22 cellular contexts compared by ENCODE assay signal in the genomic region with DNA sequence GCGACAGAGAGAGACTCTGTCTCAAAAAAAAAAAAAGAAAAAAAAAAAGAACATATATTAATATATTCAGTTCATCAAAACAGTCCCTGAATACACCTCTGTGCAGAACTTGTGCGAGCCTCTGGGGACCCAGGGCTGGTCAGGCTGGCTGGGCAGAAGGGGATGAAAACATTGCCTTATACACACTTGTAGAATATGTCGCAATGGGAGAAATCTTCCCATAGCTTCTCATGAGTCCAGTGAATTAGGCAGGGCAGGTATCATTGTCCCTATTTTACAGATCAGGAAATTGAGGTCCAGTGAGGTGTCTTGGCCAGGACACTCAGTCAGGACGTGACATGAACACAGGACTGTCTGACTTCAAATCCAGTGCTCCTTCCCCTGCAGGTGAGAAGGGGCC. TPM values are rescaled to one million over a fixed set of nuclear protein-coding genes. Genes with fewer than 3 reads are reported as not detected.
DNase-seq lines count a peak whose midpoint lies in the region; ATAC-seq, FAIRE-seq and TF ChIP-seq lines count a peak whose summit lies in the region.
"Had no signal": no experiment of that assay in that cellular context is flagged by ENCODE, and none has a peak within 500 bp of the region (broad histone marks: within the 10 kb centered on the region; RNA-seq: fewer than 3 reads in every experiment).

No MANE protein-coding gene starts in this region.

- no peak overlapping the region for H4K91ac ChIP-seq in IMR-90 (ENCODE audit: insufficient read depth, low read depth, low read length)
- H4K91ac ChIP-seq in H1 (replicated peaks; ENCODE audit: insufficient read length, low read length) = no peak overlapping the region

- no peak overlapping the region for H2BK12ac ChIP-seq in H1 (ENCODE audit: low read depth, low read length)

- H4K5ac ChIP-seq in IMR-90 (ENCODE audit: low read depth, low read length) (no peak overlapping the region), H1 (ENCODE audit: insufficient read length, low read depth, low read length) (no peak overlapping the region)

- H2AFZ ChIP-seq in HepG2 (ENCODE audit: low read length) (no peak overlapping the region), IMR-90 (replicated peaks; ENCODE audit: low read length, poor library complexity) (no peak overlapping the region), H1 (ENCODE audit: low read length) (no peak overlapping the region), osteoblast (ENCODE audit: low read length) (no peak overlapping the region)

- H4K8ac ChIP-seq in IMR-90 (ENCODE audit: low read depth in 2 of 2, low read length in 2 of 2) (no peak overlapping the region), H1 (ENCODE audit: extremely low read depth, insufficient read depth, low read length) (0 out of 2 replicates have a peak overlapping the region, but pooled peaks have one; percentile 1)

- H2BK120ac ChIP-seq in IMR-90 (ENCODE audit: low read depth, low read length) = no peak overlapping the region
- no peak overlapping the region for H2BK120ac ChIP-seq in H1 (replicated peaks; ENCODE audit: low read depth, low read length)

- H3K79me2 ChIP-seq in HepG2 (ENCODE audit: insufficient read depth, low read length) (no peaks in the 10 kb centered on the region), H1 (ENCODE audit: control insufficient read depth in 1 of 2, insufficient read depth in 2 of 2, low read length in 2 of 2) (no peaks in the 10 kb centered on the region), osteoblast (ENCODE audit: insufficient read depth, low read length) (no peaks in the 10 kb centered on the region)

- no peak for FAIRE-seq in HepG2 (lab: Jason Lieb, UNC)
- FAIRE-seq in H1 (lab: Jason Lieb, UNC) = no peak
- FAIRE-seq: A549, G401.6, GM12891 had no signal

- no peak overlapping the region for H3K56ac ChIP-seq in IMR-90 (ENCODE audit: extremely low read depth, insufficient read depth, low read length)
- no peak overlapping the region for H3K56ac ChIP-seq in H1 (replicated peaks; ENCODE audit: insufficient read length, low read depth, low read length)

- H3K27me3 Mint-ChIP-seq in activated CD8-positive, alpha-beta T cell treated with anti-CD3 and anti-CD28 coated beads for 36 hours = peaks cover 6% of the 10 kb centered on the region

- H3K23me2 ChIP-seq in H1 (ENCODE audit: low read depth, low read length) = no peaks in the 10 kb centered on the region

- H3K27ac Mint-ChIP-seq in activated CD8-positive, alpha-beta T cell treated with anti-CD3 and anti-CD28 coated beads for 36 hours = no peak overlapping the region
- H3K27ac Mint-ChIP-seq: CD4-positive, CD25-positive, alpha-beta regulatory T cell; CD8-positive, alpha-beta memory T cell had no signal

- no peak for TF ChIP-seq EP300 in HepG2 (IDR thresholded peaks at IDR 0.05; ENCODE audit: low read depth in 2 of 2, low read length in 2 of 2)
- TF ChIP-seq EP300 in HepG2 (CRISPR knock-in tag; IDR thresholded peaks at IDR 0.05; ENCODE audit: borderline replicate concordance) = no peak
- no peak for TF ChIP-seq EP300 in H1 (IDR thresholded peaks at IDR 0.05; ENCODE audit: borderline replicate concordance in 1 of 2, low read depth in 2 of 2, low read length in 2 of 2)

- no peak overlapping the region for H3K23ac ChIP-seq in IMR-90 (ENCODE audit: low read depth, low read length)
- H3K23ac ChIP-seq in H1 (ENCODE audit: insufficient read length) = no peak overlapping the region

- H3K4me1 Mint-ChIP-seq in activated CD8-positive, alpha-beta T cell treated with anti-CD3 and anti-CD28 coated beads for 36 hours (ENCODE audit: low read depth) = no peaks in the 10 kb centered on the region
- H3K4me1 Mint-ChIP-seq: CD14-positive monocyte; CD4-positive, alpha-beta memory T cell; CD4-positive, CD25-positive, alpha-beta regulatory T cell had no signal

- H3K27ac ChIP-seq in HepG2 (ENCODE audit: extremely low read length, insufficient read depth, low read length) = no peak overlapping the region
- H3K27ac ChIP-seq in right lobe of liver = no peak overlapping the region
- no peak overlapping the region for H3K27ac ChIP-seq in IMR-90 (ENCODE audit: insufficient read depth, low read length)
- H3K27ac ChIP-seq in H1 (ENCODE audit: low read depth, low read length) = no peak overlapping the region
- H3K27ac ChIP-seq in osteoblast (ENCODE audit: low read depth, low read length) = no peak overlapping the region
- H3K27ac ChIP-seq: 22Rv1, A549 had no signal

- H3K4me3 ChIP-seq in HepG2 (replicated peaks in 1 of 3; ENCODE audit: insufficient read depth in 1 of 3, low read depth in 2 of 3, low read length in 3 of 3) (no peak overlapping the region), right lobe of liver (no peak overlapping the region), IMR-90 (ENCODE audit: insufficient read depth, low read depth, low read length) (no peak overlapping the region), H1 (ENCODE audit: extremely low read depth in 1 of 4, insufficient read depth in 2 of 4, low read depth in 3 of 4, low read length in 4 of 4) (no peak overlapping the region), osteoblast (ENCODE audit: insufficient read depth, low read length) (no peak overlapping the region)
- H3K4me3 ChIP-seq: A549 had no signal

- H2BK15ac ChIP-seq in IMR-90 (ENCODE audit: low read depth, low read length) (no peak overlapping the region), H1 (ENCODE audit: low read length) (no peak overlapping the region)

- TF ChIP-seq POLR2A in HepG2 (IDR thresholded peaks at IDR 0.05; ENCODE audit: insufficient read depth in 1 of 2, low read depth in 2 of 2, low read length in 2 of 2) (no peak), right lobe of liver (IDR thresholded peaks at IDR 0.05) (no peak), IMR-90 (IDR thresholded peaks at IDR 0.05; ENCODE audit: low read depth, low read length) (no peak), H1 (IDR thresholded peaks at IDR 0.05; ENCODE audit: control extremely low read depth in 1 of 2, low read depth in 2 of 2, low read length in 2 of 2) (no peak)

- ATAC-seq in HepG2 (no peak), right lobe of liver (no peak), IMR-90 (ENCODE audit: low read depth) (no peak), GM18511 (IDR thresholded peaks at IDR 0.05; ENCODE audit: unreplicated experiment) (no peak)
- no peak for ATAC-seq in activated CD8-positive, alpha-beta T cell treated with anti-CD3 and anti-CD28 coated beads for 36 hours
- ATAC-seq: A549 had no signal

- H3K9me3 Mint-ChIP-seq in activated CD8-positive, alpha-beta T cell treated with anti-CD3 and anti-CD28 coated beads for 36 hours = no peaks in the 10 kb centered on the region
- H3K9me3 Mint-ChIP-seq: CD14-positive monocyte; CD4-positive, alpha-beta memory T cell; CD4-positive, CD25-positive, alpha-beta regulatory T cell; CD8-positive, alpha-beta memory T cell had no signal

- peaks cover 12 to 77% of the 10 kb centered on the region in 2 experiments for H3K27me3 ChIP-seq in HepG2 (ENCODE audit: control insufficient read depth in 1 of 2, insufficient read depth in 2 of 2, low read length in 2 of 2)
- H3K27me3 ChIP-seq in right lobe of liver = no peaks in the 10 kb centered on the region
- H3K27me3 ChIP-seq in IMR-90 (ENCODE audit: control insufficient read depth, insufficient read depth, low read length) = peaks cover 58% of the 10 kb centered on the region
- no peaks in the 10 kb centered on the region; a peak in 1 of 7 replicates for H3K27me3 ChIP-seq in H1 (replicated peaks in 1 of 4; ENCODE audit: control insufficient read depth in 3 of 4, extremely low read depth in 1 of 4, insufficient read depth in 3 of 4, low read length in 3 of 4)
- peaks cover 12% of the 10 kb centered on the region for H3K27me3 ChIP-seq in osteoblast (ENCODE audit: insufficient read depth, low read length)
- H3K27me3 ChIP-seq: BE2C had no signal

- TF ChIP-seq RAD21 in HepG2 (CRISPR knock-in tag; IDR thresholded peaks at IDR 0.05) (no peak), IMR-90 (IDR thresholded peaks at IDR 0.05; ENCODE audit: low read length) (no peak), H1 (IDR thresholded peaks at IDR 0.05 in 1 of 2, conservative IDR thresholded peaks at IDR 0.05 in 1 of 2; ENCODE audit: low read depth in 2 of 2, low read length in 2 of 2) (no peak)

- peaks cover 4% of the 10 kb centered on the region; the same call in 1 of the 2 replicates for H4K20me1 ChIP-seq in HepG2 (ENCODE audit: insufficient read depth, low read length)
- H4K20me1 ChIP-seq in IMR-90 (ENCODE audit: insufficient read depth, low read length) = peaks cover 5% of the 10 kb centered on the region; the same call in 1 of the 2 replicates
- H4K20me1 ChIP-seq in H1 (replicated peaks in 1 of 2; ENCODE audit: control insufficient read depth in 1 of 2, insufficient read depth in 2 of 2, low read length in 2 of 2) = no peaks in the 10 kb centered on the region
- no peaks in the 10 kb centered on the region for H4K20me1 ChIP-seq in osteoblast (ENCODE audit: insufficient read depth, low read length)

- POLR2A ChIA-PET in HepG2 (lab: Yijun Ruan, JAX) = no interaction called here
- POLR2A ChIA-PET in IMR-90 (lab: Charles Lee; ENCODE audit: unreplicated experiment) = no interaction called here
- POLR2A ChIA-PET in H1 (lab: Charles Lee; ENCODE audit: partially characterized antibody) = no interaction called here
- POLR2A ChIA-PET in activated CD8-positive, alpha-beta T cell treated with anti-CD3 and anti-CD28 coated beads for 36 hours (lab: Charles Lee) = no interaction called here

- no peak for TF ChIP-seq CTCF in HepG2 (CRISPR knock-in tag; IDR thresholded peaks at IDR 0.05)
- no peak for TF ChIP-seq CTCF in right lobe of liver (IDR thresholded peaks at IDR 0.05)
- no peak for TF ChIP-seq CTCF in IMR-90 (conservative IDR thresholded peaks at IDR 0.05; ENCODE audit: low read depth, low read length)
- no peak for TF ChIP-seq CTCF in H1 (IDR thresholded peaks at IDR 0.05; ENCODE audit: control extremely low read depth in 1 of 3, insufficient read depth in 1 of 3, low read depth in 1 of 3, low read length in 3 of 3)
- no peak for TF ChIP-seq CTCF in osteoblast (IDR thresholded peaks at IDR 0.05; ENCODE audit: extremely low read depth, low read depth, low read length)
- no peak for TF ChIP-seq CTCF in activated CD8-positive, alpha-beta T cell treated with anti-CD3 and anti-CD28 coated beads for 36 hours (IDR thresholded peaks at IDR 0.05)

- H2BK5ac ChIP-seq in IMR-90 (ENCODE audit: low read depth, low read length, poor library complexity, severe bottlenecking) (no peak overlapping the region), H1 (ENCODE audit: low read depth, low read length) (no peak overlapping the region)

- no peaks in the 10 kb centered on the region for H3K36me3 ChIP-seq in HepG2 (replicated peaks in 1 of 2; ENCODE audit: control insufficient read depth in 1 of 2, insufficient read depth in 2 of 2, low read length in 2 of 2)
- H3K36me3 ChIP-seq in right lobe of liver = no peaks in the 10 kb centered on the region
- no peaks in the 10 kb centered on the region for H3K36me3 ChIP-seq in IMR-90 (ENCODE audit: control insufficient read depth, insufficient read depth, low read length)
- H3K36me3 ChIP-seq in H1 (ENCODE audit: control insufficient read depth in 2 of 4, insufficient read depth in 4 of 4, low read length in 3 of 4) = no peaks in the 10 kb centered on the region
- no peaks in the 10 kb centered on the region for H3K36me3 ChIP-seq in osteoblast (ENCODE audit: insufficient read depth, low read length)
- H3K36me3 ChIP-seq: BE2C had no signal

- WGBS in HepG2 (ENCODE audit: low lambda C conversion rate) = 36% methylated on average over 3 of the region's 4 CpGs
- 80% methylated on average over 3 of the region's 4 CpGs for WGBS in right lobe of liver (ENCODE audit: insufficient coverage, low coverage, low lambda C conversion rate, missing lambda C conversion rate)
- WGBS in IMR-90 (ENCODE audit: extremely low coverage in 2 of 2, insufficient read length in 1 of 2), 2 experiments = no CpG with 5 or more reads among the region's 4 CpGs
- 80% methylated on average over 3 of the region's 4 CpGs; no CpG with 5 or more reads in 1 of the 2 experiments for WGBS in H1 (ENCODE audit: extremely low coverage in 1 of 2, insufficient coverage in 1 of 2, insufficient read length in 1 of 2, insufficient replicate concordance in 2 of 2, low coverage in 1 of 2, low lambda C conversion rate in 2 of 2, missing lambda C conversion rate in 1 of 2), 2 experiments

- intact Hi-C loops in HepG2 (cut with micrococcal nuclease; ENCODE audit: unreplicated experiment) (no loop called here), right lobe of liver (cut with DNase I) (no loop called here), IMR-90 (cut with micrococcal nuclease) (no loop called here)
- intact Hi-C loops in activated CD8-positive, alpha-beta T cell treated with anti-CD3 and anti-CD28 coated beads for 36 hours (cut with micrococcal nuclease) = no loop called here

- H3K18ac ChIP-seq in IMR-90 (ENCODE audit: low read depth, low read length) (no peak overlapping the region), H1 (ENCODE audit: extremely low read depth, low read length) (no peak overlapping the region)

- 0 out of 2 replicates have a peak, but pooled peaks cover 3% of the 10 kb centered on the region for H3K9me1 ChIP-seq in IMR-90 (ENCODE audit: insufficient read depth, low read length)

- H2BK20ac ChIP-seq in IMR-90 (ENCODE audit: low read depth, low read length) = no peak overlapping the region
- H2BK20ac ChIP-seq in H1 (ENCODE audit: low read length) = no peak overlapping the region

- no peaks in the 10 kb centered on the region for H3K36me3 Mint-ChIP-seq in activated CD8-positive, alpha-beta T cell treated with anti-CD3 and anti-CD28 coated beads for 36 hours (ENCODE audit: low read depth)
- H3K36me3 Mint-ChIP-seq: CD14-positive monocyte; CD4-positive, alpha-beta memory T cell; CD4-positive, CD25-positive, alpha-beta regulatory T cell; CD8-positive, alpha-beta memory T cell had no signal

- H3K4ac ChIP-seq in IMR-90 (ENCODE audit: low read depth, low read length) (no peak overlapping the region), H1 (replicated peaks; ENCODE audit: insufficient read length, low read depth, low read length) (no peak overlapping the region)

- H3K4me3 Mint-ChIP-seq in activated CD8-positive, alpha-beta T cell treated with anti-CD3 and anti-CD28 coated beads for 36 hours = no peak overlapping the region
- H3K4me3 Mint-ChIP-seq: CD14-positive monocyte; CD4-positive, alpha-beta memory T cell; CD4-positive, CD25-positive, alpha-beta regulatory T cell; CD8-positive, alpha-beta memory T cell had no signal

- H3K4me2 ChIP-seq in HepG2 (ENCODE audit: low read depth, low read length) = no peak overlapping the region
- no peak overlapping the region for H3K4me2 ChIP-seq in IMR-90 (ENCODE audit: low read depth, low read length)
- no peak overlapping the region for H3K4me2 ChIP-seq in H1 (ENCODE audit: insufficient read depth in 1 of 2, low read depth in 2 of 2, low read length in 2 of 2)
- no peak overlapping the region for H3K4me2 ChIP-seq in osteoblast (ENCODE audit: insufficient read depth, low read length)
- H3K4me2 ChIP-seq: A549 had no signal

- in situ Hi-C loops in HepG2 (cut with HindIII; ENCODE audit: extremely low pct_ligation_motif_present, low pct_unique_long_range_greater_than_20kb) (no loop called here), IMR-90 (cut with MboI; ENCODE audit: low sequenced_read_pairs) (no loop called here)

- no TSS peak for BruUV-seq in HepG2 (replicated peaks; lab: Mats Ljungman, UMichigan)
- BruUV-seq in IMR-90 (replicated peaks; lab: Mats Ljungman, UMichigan) = no TSS peak

- H3K9ac ChIP-seq in HepG2 (ENCODE audit: insufficient read depth, low read depth, low read length) (no peak overlapping the region), IMR-90 (ENCODE audit: low read depth, low read length) (no peak overlapping the region), H1 (replicated peaks in 1 of 4; ENCODE audit: extremely low read depth in 1 of 4, low read depth in 3 of 4, low read length in 3 of 4) (no peak overlapping the region)

- no peak overlapping the region for H3K14ac ChIP-seq in IMR-90 (replicated peaks; ENCODE audit: low read depth, low read length)
- no peak overlapping the region for H3K14ac ChIP-seq in H1 (ENCODE audit: insufficient read length)

- no peaks in the 10 kb centered on the region for H3K79me1 ChIP-seq in IMR-90 (ENCODE audit: low read depth in 1 of 2, low read length in 2 of 2)
- H3K79me1 ChIP-seq in H1 (ENCODE audit: low read depth, low read length) = no peaks in the 10 kb centered on the region

- CTCF ChIA-PET in HepG2 (lab: Yijun Ruan, JAX; ENCODE audit: low intra/inter-chr PET ratio, low total read pairs) (no interaction called here), IMR-90 (lab: Yijun Ruan, JAX) (no interaction called here), H1 (lab: Charles Lee; ENCODE audit: partially characterized antibody) (interaction anchor here (0.6 to 1.5 kb wide), 6 partner anchors 14 to 1026 kb away, joined by 3 read pairs; no protein-coding TSS in a partner anchor)
- CTCF ChIA-PET in activated CD8-positive, alpha-beta T cell treated with anti-CD3 and anti-CD28 coated beads for 36 hours (lab: Charles Lee) = no interaction called here

- no peak overlapping the region for H2AK9ac ChIP-seq in IMR-90 (replicated peaks; ENCODE audit: low read depth, low read length, poor library complexity)

- H3K4me1 ChIP-seq in HepG2 (ENCODE audit: insufficient read depth, low read length) (peaks cover 9% of the 10 kb centered on the region), right lobe of liver (no peaks in the 10 kb centered on the region), IMR-90 (ENCODE audit: control insufficient read depth, insufficient read depth, low read length) (no peaks in the 10 kb centered on the region), H1 (replicated peaks in 1 of 4; ENCODE audit: control insufficient read depth in 3 of 4, insufficient read depth in 4 of 4, low read length in 3 of 4) (no peaks in the 10 kb centered on the region), osteoblast (ENCODE audit: insufficient read depth, low read length) (no peaks in the 10 kb centered on the region)
- H3K4me1 ChIP-seq: A549, BE2C had no signal

- H2AK5ac ChIP-seq in IMR-90 (ENCODE audit: low read depth, low read length) = no peak overlapping the region
- H2AK5ac ChIP-seq in H1 (ENCODE audit: low read depth, low read length) = no peak overlapping the region

- dilution Hi-C loops in IMR-90 (cut with HindIII; ENCODE audit: low sequenced_read_pairs, unreplicated experiment) = no loop called here

- DNase-seq in HepG2 (ENCODE audit: low spot score) = no peak
- no peak for DNase-seq in right lobe of liver
- DNase-seq in IMR-90 = no peak
- no peak for DNase-seq in H1 (ENCODE audit: low read depth in 1 of 2, low spot score in 2 of 2)
- peak; percentile 18 for DNase-seq in osteoblast (ENCODE audit: insufficient read length, low spot score, missing footprints)
- no peak for DNase-seq in DMS 273 (lab: John Stamatoyannopoulos, UW; ENCODE audit: unreplicated experiment)
- no peak for DNase-seq in activated CD8-positive, alpha-beta T cell treated with anti-CD3 and anti-CD28 coated beads for 36 hours
- DNase-seq: BE2C; C1 segment of cervical spinal cord; CD4-positive, alpha-beta memory T cell; CD4-positive, CD25-positive, alpha-beta regulatory T cell; CD8-positive, alpha-beta memory T cell; COR-L47; DMS79 treated with DMSO at 0.1 percent for 48 hours; GF-D8 had no signal

- H3K9me3 ChIP-seq in HepG2 (ENCODE audit: low read length) (no peaks in the 10 kb centered on the region), right lobe of liver (no peaks in the 10 kb centered on the region), IMR-90 (ENCODE audit: control insufficient read depth, insufficient read depth, low read length) (no peaks in the 10 kb centered on the region), H1 (ENCODE audit: insufficient read depth in 2 of 2, low read depth in 1 of 2, low read length in 1 of 2) (no peaks in the 10 kb centered on the region), osteoblast (ENCODE audit: low read depth, low read length) (no peaks in the 10 kb centered on the region)
- H3K9me3 ChIP-seq: A549, BE2C had no signal

RNA-seq across cellular contexts. Expression of gene WNT4, which starts 12.6 kb away (rescaled TPM):
- total RNA-seq in HepG2 (2016; rRNA removed; fragmentation: Illumina TruSeq; extraction: Trizol) (not detected in 2 replicates), right lobe of liver (under 1 TPM in 4 of 6 experiments, not detected in 2; 0.06 to 0.46 (median 0.21) TPM), IMR-90 (2012; rRNA removed) (not detected in 2 replicates), osteoblast (under 0.01 TPM in 1 of 2 replicates, not detected in the other)
- total RNA-seq in HepG2 (2016; cell fraction: cytosol; rRNA removed; fragmentation: Illumina TruSeq; extraction: Trizol; ENCODE audit: low read depth) = not detected in 2 replicates
- total RNA-seq in HepG2 (2016; cell fraction: insoluble cytoplasmic fraction; rRNA removed; fragmentation: Illumina TruSeq; extraction: Trizol) = not detected in 2 replicates
- not detected in 2 replicates for total RNA-seq in HepG2 (2016; cell fraction: membrane; rRNA removed; fragmentation: Illumina TruSeq; extraction: Trizol)
- total RNA-seq in HepG2 (2016; cell fraction: nucleus; rRNA removed; fragmentation: Illumina TruSeq; extraction: Trizol) = not detected in 2 replicates
- polyA plus RNA-seq in HepG2 (2011; rRNA removed) (not detected in 2 replicates), IMR-90 (2012; rRNA removed) (not detected in 2 replicates), H1 (2011; rRNA removed) (4.0 and 6.6 TPM in 2 replicates)
- not detected in 2 replicates for polyA plus RNA-seq in HepG2 (2011; cell fraction: cytosol; rRNA removed)
- polyA plus RNA-seq in HepG2 (2011; cell fraction: nucleus; rRNA removed) = not detected in 2 replicates
- 0.05 and 0.11 TPM in 2 replicates for polyA plus RNA-seq in HepG2 (2012)
- polyA plus RNA-seq in HepG2 (2016; cell fraction: cytosol; fragmentation: Illumina TruSeq; extraction: Trizol; ENCODE audit: low read depth) = not detected in 2 replicates
- polyA plus RNA-seq in HepG2 (2016; cell fraction: insoluble cytoplasmic fraction; fragmentation: Illumina TruSeq; extraction: Trizol; ENCODE audit: low read depth) = not detected in 2 replicates
- not detected in 2 replicates for polyA plus RNA-seq in HepG2 (2016; cell fraction: membrane; fragmentation: Illumina TruSeq; extraction: Trizol; ENCODE audit: low read depth)
- polyA plus RNA-seq in HepG2 (2016; cell fraction: nucleus; fragmentation: Illumina TruSeq; extraction: Trizol; ENCODE audit: insufficient read depth, low read depth) = not detected in 2 replicates
- polyA minus RNA-seq in HepG2 (2011; rRNA and poly(A)+ RNA removed; ENCODE audit: low replicate concordance) = 0.12 TPM in 1 of 2 replicates, not detected in the other
- polyA minus RNA-seq in HepG2 (2011; cell fraction: cytosol; rRNA and poly(A)+ RNA removed) = not detected in 2 replicates
- polyA minus RNA-seq in HepG2 (2011; cell fraction: nucleus; rRNA and poly(A)+ RNA removed) = not detected in 2 replicates
- 0.01 TPM in 1 of 2 replicates, not detected in the other for polyA plus RNA-seq in IMR-90 (2012; cell fraction: cytosol; rRNA removed)
- not detected in 2 replicates for polyA plus RNA-seq in IMR-90 (2012; cell fraction: nucleus; rRNA removed; ENCODE audit: low replicate concordance)
- 1.3 and 1.4 TPM in 2 replicates for total RNA-seq in H1 (2021; fragmentation: NEBNext Ultra II Directional; extraction: Animal tissue kit (Norgen Biotek cat#: 25700))
- 4.7 TPM for polyA plus RNA-seq in H1 (2011; cell fraction: cytosol; rRNA removed)
- polyA plus RNA-seq in H1 (2011; cell fraction: nucleus; rRNA removed) = 5.1 TPM
- 3.7 to 5.9 TPM (median 5.4 TPM) in 4 replicates for polyA plus RNA-seq in H1 (2012, experiment 1 of 2)
- 3.9 TPM for polyA plus RNA-seq in H1 (2012, experiment 2 of 2)
- 0.22 TPM for polyA plus RNA-seq in H1 (2013, experiment 1 of 2)
- 0.31 TPM for polyA plus RNA-seq in H1 (2013, experiment 2 of 2)
- polyA minus RNA-seq in H1 (2011; rRNA and poly(A)+ RNA removed) = 3.8 and 6.0 TPM in 2 replicates
- polyA minus RNA-seq in H1 (2011; cell fraction: cytosol; rRNA and poly(A)+ RNA removed) = 4.3 TPM
- 5.4 TPM for polyA minus RNA-seq in H1 (2011; cell fraction: nucleus; rRNA and poly(A)+ RNA removed)
- not detected for total RNA-seq in activated CD8-positive, alpha-beta T cell treated with anti-CD3 and anti-CD28 coated beads for 36 hours
- total RNA-seq: CD4-positive, alpha-beta memory T cell; CD4-positive, CD25-positive, alpha-beta regulatory T cell; CD8-positive, alpha-beta memory T cell had no signal
- polyA plus RNA-seq: AG04450, CD14-positive monocyte had no signal

Comparison
In these comparisons a context has a peak if more than half of its experiments do, and no peak if none do; other contexts are left out.
1. Of the 41 proteins assayed by ChIP-seq in both HepG2 and H1: peak only in HepG2: none; only in H1: none; in both: CEBPB; in neither: 40.